8 cellular contexts compared by ENCODE assay signal in genomic region chr7:157276731-157277562, GRCh38. TPM values are rescaled to one million over a fixed set of nuclear protein-coding genes. Genes with fewer than 3 reads are reported as not detected.
DNase-seq lines count a peak whose midpoint lies in the region; ATAC-seq and TF ChIP-seq lines count a peak whose summit lies in the region.

No MANE protein-coding gene starts in this region.

- H3K4me3 ChIP-seq in GM12865 (ENCODE audit: low read depth, low read length) (no peak overlapping the region), fibroblast of pulmonary artery (replicated peaks; ENCODE audit: low read depth, low read length) (no peak overlapping the region)

- DNase-seq in AG08395 (ENCODE audit: low spot score) (peak; percentile 54), GM12865 (ENCODE audit: low read depth) (peak; percentile 31), SK-N-DZ (ENCODE audit: low spot score) (peak; percentile 58), fibroblast of pulmonary artery (ENCODE audit: low read depth) (peak; percentile 53), SW480 (ENCODE audit: low spot score) (no peak), germinal center (ENCODE audit: low spot score) (no peak), cerebellar nuclear complex (lab: John Stamatoyannopoulos, UW) (no peak)

- TF ChIP-seq CTCF in GM12865 (IDR thresholded peaks at IDR 0.05; ENCODE audit: insufficient read depth, low read depth, low read length, missing control alignments) = no peak
- no peak for TF ChIP-seq CTCF in fibroblast of pulmonary artery (IDR thresholded peaks at IDR 0.05; ENCODE audit: low read length, missing control alignments)

- ATAC-seq in HG02970 (IDR thresholded peaks at IDR 0.05; ENCODE audit: low FRiP score, unreplicated experiment) = no peak

RNA-seq across cellular contexts. Expression of gene DNAJB6, which starts 59.9 kb away (rescaled TPM):
- 99.3 and 113 TPM in 2 replicates for polyA plus RNA-seq in SK-N-DZ (2014; cell fraction: cytosol; rRNA removed)
- polyA plus RNA-seq in SK-N-DZ (2014; cell fraction: nucleus; rRNA removed) = 67.3 and 70.3 TPM in 2 replicates

Comparison
In these comparisons a context has a peak if more than half of its experiments do, and no peak if none do; other contexts are left out.
1. DNase-seq: peak in AG08395 (single experiment), GM12865 (single experiment), SK-N-DZ (single experiment) and fibroblast of pulmonary artery (single experiment); none in SW480 (single experiment), germinal center (single experiment) and cerebellar nuclear complex (0 of 2).